1 cellular context compared by ENCODE assay signal in the genomic region with DNA sequence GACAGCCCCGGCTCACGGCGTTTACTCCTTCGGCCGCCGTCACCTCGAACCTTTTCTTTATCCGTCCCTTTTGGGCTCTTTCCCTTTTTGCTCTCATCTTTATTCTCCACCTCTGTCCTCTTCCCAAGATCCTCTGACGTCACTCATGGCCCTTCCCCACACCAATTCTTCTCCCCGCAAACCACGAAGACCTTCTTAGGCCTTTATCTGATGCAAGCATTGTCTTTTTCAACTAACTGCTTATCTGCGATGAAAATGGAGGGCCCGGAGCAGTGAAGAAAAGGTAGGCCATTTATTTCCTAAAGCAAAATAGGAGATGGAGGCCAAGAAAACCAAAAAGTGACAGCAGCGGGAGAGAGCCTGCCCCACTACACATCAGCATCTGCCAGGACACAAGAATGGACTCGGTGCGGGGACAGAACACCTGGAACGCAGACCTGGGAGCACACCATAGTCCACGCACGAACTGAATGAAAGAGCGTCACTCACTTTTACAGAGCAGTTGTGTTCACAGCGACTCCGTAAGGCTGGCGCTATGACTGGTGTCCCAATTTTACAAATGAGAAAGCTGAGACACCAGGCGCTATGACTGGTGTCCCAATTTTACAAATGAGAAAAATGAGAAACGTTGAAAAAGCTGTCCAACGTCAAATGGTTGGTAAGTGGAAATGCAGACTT.
TF ChIP-seq lines count a peak whose summit lies in the region.

No MANE protein-coding gene starts in this region.

TF ChIP-seq in SK-N-SH treated with all-trans-retinoic acid at 6 μM for 48 hours, 23 proteins besides CTCF, POLR2A, EP300 and RAD21 (continued from another document):
- TF ChIP-seq, protein P1, sequence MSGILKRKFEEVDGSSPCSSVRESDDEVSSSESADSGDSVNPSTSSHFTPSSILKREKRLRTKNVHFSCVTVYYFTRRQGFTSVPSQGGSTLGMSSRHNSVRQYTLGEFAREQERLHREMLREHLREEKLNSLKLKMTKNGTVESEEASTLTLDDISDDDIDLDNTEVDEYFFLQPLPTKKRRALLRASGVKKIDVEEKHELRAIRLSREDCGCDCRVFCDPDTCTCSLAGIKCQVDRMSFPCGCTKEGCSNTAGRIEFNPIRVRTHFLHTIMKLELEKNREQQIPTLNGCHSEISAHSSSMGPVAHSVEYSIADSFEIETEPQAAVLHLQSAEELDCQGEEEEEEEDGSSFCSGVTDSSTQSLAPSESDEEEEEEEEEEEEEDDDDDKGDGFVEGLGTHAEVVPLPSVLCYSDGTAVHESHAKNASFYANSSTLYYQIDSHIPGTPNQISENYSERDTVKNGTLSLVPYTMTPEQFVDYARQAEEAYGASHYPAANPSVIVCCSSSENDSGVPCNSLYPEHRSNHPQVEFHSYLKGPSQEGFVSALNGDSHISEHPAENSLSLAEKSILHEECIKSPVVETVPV (CRISPR knock-in tag; IDR thresholded peaks at IDR 0.05), result no peak
- TF ChIP-seq, protein P2, sequence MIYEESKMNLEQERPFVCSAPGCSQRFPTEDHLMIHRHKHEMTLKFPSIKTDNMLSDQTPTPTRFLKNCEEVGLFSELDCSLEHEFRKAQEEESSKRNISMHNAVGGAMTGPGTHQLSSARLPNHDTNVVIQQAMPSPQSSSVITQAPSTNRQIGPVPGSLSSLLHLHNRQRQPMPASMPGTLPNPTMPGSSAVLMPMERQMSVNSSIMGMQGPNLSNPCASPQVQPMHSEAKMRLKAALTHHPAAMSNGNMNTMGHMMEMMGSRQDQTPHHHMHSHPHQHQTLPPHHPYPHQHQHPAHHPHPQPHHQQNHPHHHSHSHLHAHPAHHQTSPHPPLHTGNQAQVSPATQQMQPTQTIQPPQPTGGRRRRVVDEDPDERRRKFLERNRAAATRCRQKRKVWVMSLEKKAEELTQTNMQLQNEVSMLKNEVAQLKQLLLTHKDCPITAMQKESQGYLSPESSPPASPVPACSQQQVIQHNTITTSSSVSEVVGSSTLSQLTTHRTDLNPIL (CRISPR knock-in tag; IDR thresholded peaks at IDR 0.05; ENCODE audit: low read depth), result no peak
